Comparison of ENCODE assay signal across 17 cellular contexts in the genomic region with DNA sequence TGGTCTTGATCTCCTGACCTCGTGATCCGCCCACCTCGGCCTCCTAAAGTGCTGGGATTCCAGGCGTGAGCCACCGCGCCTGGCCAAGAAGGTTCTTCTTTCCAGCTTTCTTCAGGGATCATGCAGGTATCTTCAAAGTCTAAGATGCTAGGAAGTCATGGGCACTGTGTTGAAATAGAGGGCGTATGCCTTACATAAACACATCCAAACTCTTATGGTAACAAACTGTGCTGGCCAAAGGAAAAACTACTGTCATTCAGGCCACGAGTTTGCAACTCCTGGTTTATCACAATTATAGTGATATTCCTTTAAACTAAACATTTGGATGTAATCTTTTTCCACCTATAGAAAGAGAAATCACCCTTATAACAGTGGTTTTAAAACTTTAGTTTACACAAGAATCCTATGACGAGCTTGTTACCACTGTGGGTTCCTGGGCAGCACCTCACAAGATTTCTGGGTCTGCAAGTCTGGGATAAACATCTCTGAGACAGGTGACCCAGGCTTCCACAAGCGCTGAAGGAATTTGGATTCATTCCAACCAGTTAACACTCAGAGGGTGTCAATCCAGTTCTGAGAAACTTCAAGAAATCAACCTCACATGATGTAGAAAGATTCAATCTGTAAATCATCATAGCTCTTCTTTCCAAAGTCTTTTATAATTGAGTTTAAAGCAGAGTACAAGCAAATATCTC.
DNase-seq lines count a peak whose midpoint lies in the region; ATAC-seq and TF ChIP-seq lines count a peak whose summit lies in the region.
"Had no signal": no experiment of that assay in that cellular context is flagged by ENCODE, and none has a peak within 500 bp of the region (broad histone marks: within the 10 kb centered on the region; RNA-seq: fewer than 3 reads in every experiment).

No MANE protein-coding gene starts in this region.

- no peak for ATAC-seq in gastrocnemius medialis
- ATAC-seq in HG02870 (IDR thresholded peaks at IDR 0.05; ENCODE audit: unreplicated experiment): no peak
- ATAC-seq: CD8-positive, alpha-beta T cell; HCT116 had no signal

- H3K36me3 ChIP-seq in HEK293 (ENCODE audit: control insufficient read depth in 2 of 2, insufficient read depth in 1 of 2, low read length in 2 of 2) (no peaks in the 10 kb centered on the region), gastrocnemius medialis (no peaks in the 10 kb centered on the region)
- H3K36me3 ChIP-seq: BLaER1 had no signal

- TF ChIP-seq CTCF in HEK293 (tag by site-specific recombination; IDR thresholded peaks at IDR 0.05) (no peak), epithelial cell of esophagus (IDR thresholded peaks at IDR 0.05; ENCODE audit: insufficient read depth, low read depth, low read length, missing control alignments) (no peak), retinal pigment epithelial cell (conservative IDR thresholded peaks at IDR 0.05; ENCODE audit: low read depth, low read length) (no peak), gastrocnemius medialis (IDR thresholded peaks at IDR 0.05 in 4 of 5, conservative IDR thresholded peaks at IDR 0.05 in 1 of 5) (no peak)

- no peak overlapping the region for H3K4me3 ChIP-seq in HEK293 (ENCODE audit: low read depth, low read length)
- no peak overlapping the region for H3K4me3 ChIP-seq in epithelial cell of esophagus (ENCODE audit: low read length)
- H3K4me3 ChIP-seq in retinal pigment epithelial cell (ENCODE audit: low read length): no peak overlapping the region
- no peak overlapping the region for H3K4me3 ChIP-seq in gastrocnemius medialis
- H3K4me3 ChIP-seq: BLaER1, GM23248 had no signal

- DNase-seq in epithelial cell of esophagus (ENCODE audit: low read depth) (peak; percentile 15), retinal pigment epithelial cell (ENCODE audit: low read depth) (peak; percentile 81), NOMO-1 treated with dmso at 0.1 percent for 144 hours (lab: John Stamatoyannopoulos, UW; ENCODE audit: unreplicated experiment) (no peak), gastrocnemius medialis (no peak)
- DNase-seq: Caco-2; CD4-positive, CD25-positive, alpha-beta regulatory T cell; CD8-positive, alpha-beta T cell; DMS153; DND-41; GM23248; H9; HFFc6 had no signal

- H3K9me3 ChIP-seq in HEK293 (ENCODE audit: control insufficient read depth, insufficient read depth, low read depth, low read length): no peaks in the 10 kb centered on the region
- H3K9me3 ChIP-seq in gastrocnemius medialis: no peaks in the 10 kb centered on the region
- H3K9me3 ChIP-seq: BLaER1, Caco-2 had no signal

- intact Hi-C loops in gastrocnemius medialis (cut with DNase I; ENCODE audit: low total_unique reads): no loop called here

- no peak for TF ChIP-seq POLR2A in gastrocnemius medialis (IDR thresholded peaks at IDR 0.05)

- H3K27ac ChIP-seq in HEK293 (ENCODE audit: extremely low read depth, low read depth, low read length) (no peak overlapping the region), gastrocnemius medialis (no peak overlapping the region)
- H3K27ac ChIP-seq: BLaER1, C4-2B, GM23248 had no signal

- in situ Hi-C loops in gastrocnemius medialis (cut with MboI; ENCODE audit: low sequenced_read_pairs in 4 of 4): no loop called here

- CTCF ChIA-PET in HEK293 (lab: Yijun Ruan, JAX): interaction anchor here (0.6 kb wide), 1 partner anchor 93 kb away, joined by 3 read pairs; no protein-coding TSS in a partner anchor

- H3K27me3 ChIP-seq in gastrocnemius medialis: peaks cover 0 to 2% (median 0%) of the 10 kb centered on the region in 3 donors
- H3K27me3 ChIP-seq: BLaER1 had no signal

- no peaks in the 10 kb centered on the region for H3K4me1 ChIP-seq in HEK293 (ENCODE audit: control insufficient read depth, insufficient read depth, low read length)
- no peaks in the 10 kb centered on the region for H3K4me1 ChIP-seq in gastrocnemius medialis
- H3K4me1 ChIP-seq: BLaER1, Caco-2 had no signal

- POLR2A ChIA-PET in HEK293 (lab: Yijun Ruan, JAX): no interaction called here

TF ChIP-seq in HEK293, 187 proteins besides CTCF, POLR2A, EP300 and RAD21:
- TF ChIP-seq KLF10 (tag by site-specific recombination; IDR thresholded peaks at IDR 0.05): no peak
- TF ChIP-seq YY2 (tag by site-specific recombination; IDR thresholded peaks at IDR 0.05): no peak
- TF ChIP-seq ZBTB21 (tag by site-specific recombination; IDR thresholded peaks at IDR 0.05): no peak
- peak; percentile 25; the same call in 1 of the 2 replicates for TF ChIP-seq KLF1 (tag by site-specific recombination; IDR thresholded peaks at IDR 0.05)

Comparison
In these comparisons a context has a peak if more than half of its experiments do, and no peak if none do; other contexts are left out.
1. DNase-seq: peak in epithelial cell of esophagus (single experiment) and retinal pigment epithelial cell (single experiment); none in NOMO-1 treated with dmso at 0.1 percent for 144 hours (single experiment) and gastrocnemius medialis (0 of 2).